Comparison of ENCODE assay signal across 9 cellular contexts in the genomic region with DNA sequence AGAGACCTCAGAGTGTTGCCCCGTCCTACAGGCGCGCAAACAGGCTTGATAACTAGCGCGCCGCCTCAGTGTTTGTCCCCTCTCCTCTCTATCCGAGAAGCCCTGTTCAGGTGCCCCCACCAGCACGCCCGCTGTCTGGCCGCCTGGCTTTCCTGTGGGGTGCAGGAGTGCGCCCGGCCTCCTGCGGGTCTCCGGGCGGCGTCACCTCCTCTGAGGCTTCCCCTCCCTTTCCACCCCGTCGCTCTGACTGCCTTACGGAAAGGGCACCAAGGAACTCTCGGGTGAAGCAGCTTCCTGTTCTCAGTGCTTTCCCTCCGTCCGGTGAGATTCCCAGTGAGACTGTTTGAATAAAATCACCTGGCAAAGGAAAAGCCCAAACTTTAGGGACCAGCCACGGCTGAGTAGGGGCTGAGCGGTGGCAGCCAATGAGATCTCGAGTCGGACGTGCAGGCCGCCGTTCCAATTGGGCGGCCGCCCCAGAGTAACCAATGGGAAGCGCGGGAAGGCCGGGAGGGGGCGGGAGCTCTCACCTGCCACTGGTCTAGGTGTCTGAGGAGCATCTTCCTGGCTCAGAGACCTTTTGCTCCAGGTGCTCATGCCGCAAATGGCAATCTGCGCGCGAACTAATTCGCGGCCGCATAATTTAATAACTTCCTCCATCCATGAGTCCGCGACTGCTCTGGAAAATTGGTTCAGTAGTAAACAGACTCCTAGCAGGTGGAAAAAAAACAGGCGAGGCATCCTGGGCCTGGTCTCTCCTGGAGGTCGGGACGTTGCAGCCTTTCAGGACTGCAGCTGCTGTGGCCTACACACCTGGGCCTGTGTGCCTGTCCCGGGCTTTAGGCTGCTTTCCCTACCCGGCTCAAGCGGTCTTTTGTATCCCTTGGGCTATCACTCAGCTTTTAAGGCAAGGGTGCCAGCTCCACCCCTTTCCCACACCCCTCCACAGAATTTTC. TPM values are rescaled to one million over a fixed set of nuclear protein-coding genes. Genes with fewer than 3 reads are reported as not detected.
A peak's percentile ranks its signal among the peaks of the same experiment; 100 is the strongest.
DNase-seq lines count a peak whose midpoint lies in the region; ATAC-seq and TF ChIP-seq lines count a peak whose summit lies in the region.
"Not testable (repeated sequence)": the region's sequence is repeated elsewhere in the genome, so short reads cannot be mapped to it uniquely, and the experiment has no call there.
"Had no signal": no experiment of that assay in that cellular context is flagged by ENCODE, and none has a peak within 500 bp of the region (broad histone marks: within the 10 kb centered on the region; RNA-seq: fewer than 3 reads in every experiment).

A gene with protein sequence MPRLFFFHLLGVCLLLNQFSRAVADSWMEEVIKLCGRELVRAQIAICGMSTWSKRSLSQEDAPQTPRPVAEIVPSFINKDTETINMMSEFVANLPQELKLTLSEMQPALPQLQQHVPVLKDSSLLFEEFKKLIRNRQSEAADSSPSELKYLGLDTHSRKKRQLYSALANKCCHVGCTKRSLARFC (minus strand): TSS at position 877 of the 956 bp plus-strand sequence. CDS start 136 bp downstream, at position 741.

- peak within 1 kb of the TSS; percentile 40 to 87 (median 65) for H3K4me3 Mint-ChIP-seq in CD8-positive, alpha-beta memory T cell

- H3K36me3 ChIP-seq in CD8-positive, alpha-beta memory T cell (ENCODE audit: insufficient read depth, low read length); RWPE2 (ENCODE audit: low read depth); trophoblast cell (ENCODE audit: control insufficient read depth in 1 of 2, insufficient read depth in 2 of 2, low read length in 2 of 2): not testable (repeated sequence)

- peaks cover 25% of the 10 kb centered on the region for H3K4me1 ChIP-seq in CD8-positive, alpha-beta memory T cell (ENCODE audit: insufficient read depth, low read length)
- H3K4me1 ChIP-seq in RWPE2 (ENCODE audit: insufficient read depth, poor library complexity, severe bottlenecking); trophoblast cell (ENCODE audit: control insufficient read depth in 1 of 2, insufficient read depth in 2 of 2, low read length in 2 of 2): not testable (repeated sequence)

- WGBS in trophoblast cell (ENCODE audit: extremely low coverage, insufficient coverage, insufficient read length), result no CpG with 5 or more reads among the region's 50 CpGs

- ATAC-seq in GM19043 (IDR thresholded peaks at IDR 0.05; ENCODE audit: low read depth, unreplicated experiment) (peak; percentile 98), HG02588 (IDR thresholded peaks at IDR 0.05; ENCODE audit: unreplicated experiment) (peak; percentile 99), HG03439 (IDR thresholded peaks at IDR 0.05; ENCODE audit: unreplicated experiment) (peak; percentile 98), RWPE2 (ENCODE audit: low read depth) (peak; percentile 99), left cardiac atrium (peak; percentile 100)
- ATAC-seq in activated naive CD4-positive, alpha-beta T cell treated with anti-CD3 and anti-CD28 coated beads, Interleukin-2, amount 50 U/mL, for 72 hours, result peak; percentile 99

- DNase-seq in CD8-positive, alpha-beta memory T cell, result peak in 2 of 5 donors; percentile 20 to 39
- DNase-seq in RWPE2 (ENCODE audit: low spot score); left cardiac atrium; trophoblast cell: not testable (repeated sequence)
- peak; percentile 19 to 60 for DNase-seq in activated naive CD4-positive, alpha-beta T cell treated with anti-CD3 and anti-CD28 coated beads, Interleukin-2, amount 50 U/mL, for 72 hours (ENCODE audit: low spot score in 2 of 2)

- not testable (repeated sequence) for H2BK120ac ChIP-seq in trophoblast cell (ENCODE audit: insufficient read depth, low read length, poor library complexity)

- H3K4me3 ChIP-seq in CD8-positive, alpha-beta memory T cell (ENCODE audit: low read length); RWPE2 (ENCODE audit: severe bottlenecking); trophoblast cell (ENCODE audit: low read depth, low read length): not testable (repeated sequence)

- H2BK5ac ChIP-seq in trophoblast cell (ENCODE audit: low read depth, low read length, poor library complexity), result not testable (repeated sequence)

- H3K4me2 ChIP-seq in trophoblast cell (ENCODE audit: low read length), result not testable (repeated sequence)

- H3K27me3 Mint-ChIP-seq in CD8-positive, alpha-beta memory T cell, result not testable (repeated sequence)

- peak within 1 kb of the TSS; percentile 47 for H4K8ac ChIP-seq in trophoblast cell (ENCODE audit: low read depth, low read length)

- H4K12ac ChIP-seq in trophoblast cell (ENCODE audit: low read depth, low read length), result not testable (repeated sequence)

- H2AFZ ChIP-seq in trophoblast cell (ENCODE audit: insufficient read depth, low read length, poor library complexity), result not testable (repeated sequence)

- CTCF ChIA-PET in CD8-positive, alpha-beta memory T cell (lab: Charles Lee), result not testable (repeated sequence)

- not testable (repeated sequence) for H3K27me3 ChIP-seq in CD8-positive, alpha-beta memory T cell (ENCODE audit: insufficient read depth, low read length, poor library complexity, severe bottlenecking); RWPE2 (ENCODE audit: insufficient read depth, poor library complexity, severe bottlenecking); trophoblast cell (ENCODE audit: insufficient read depth, low read length)

- peaks cover 42 to 46% (median 43%) of the 10 kb centered on the region in 3 donors for H3K4me1 Mint-ChIP-seq in CD8-positive, alpha-beta memory T cell

- not testable (repeated sequence) for H3K9me3 Mint-ChIP-seq in CD8-positive, alpha-beta memory T cell; activated naive CD4-positive, alpha-beta T cell treated with anti-CD3 and anti-CD28 coated beads, Interleukin-2, amount 50 U/mL, for 72 hours

- TF ChIP-seq CTCF in RWPE2 (IDR thresholded peaks at IDR 0.05; ENCODE audit: poor library complexity, severe bottlenecking), result not testable (repeated sequence)

- not testable (repeated sequence) for H3K9me3 ChIP-seq in CD8-positive, alpha-beta memory T cell (ENCODE audit: low read length); RWPE2 (ENCODE audit: severe bottlenecking); trophoblast cell (ENCODE audit: insufficient read depth, low read depth, low read length)

- H3K27ac ChIP-seq in CD8-positive, alpha-beta memory T cell (ENCODE audit: low read depth, low read length); RWPE2 (ENCODE audit: poor library complexity, severe bottlenecking); trophoblast cell (ENCODE audit: low read depth, low read length): not testable (repeated sequence)

- not testable (repeated sequence) for H3K14ac ChIP-seq in trophoblast cell (ENCODE audit: low read length)

- not testable (repeated sequence) for H3K4ac ChIP-seq in trophoblast cell (ENCODE audit: low read depth, low read length)

- not testable (repeated sequence) for H4K91ac ChIP-seq in trophoblast cell (ENCODE audit: low read depth, low read length)

- H2BK12ac ChIP-seq in trophoblast cell (ENCODE audit: low read length), result not testable (repeated sequence)

- H3K23ac ChIP-seq in trophoblast cell (ENCODE audit: low read length), result not testable (repeated sequence)

- H3K9ac ChIP-seq in trophoblast cell (ENCODE audit: low read length), result not testable (repeated sequence)

- not testable (repeated sequence) for H3K18ac ChIP-seq in trophoblast cell (ENCODE audit: low read length)

- not testable (repeated sequence) for H3K36me3 Mint-ChIP-seq in CD8-positive, alpha-beta memory T cell; activated naive CD4-positive, alpha-beta T cell treated with anti-CD3 and anti-CD28 coated beads, Interleukin-2, amount 50 U/mL, for 72 hours

- H3K27ac Mint-ChIP-seq in CD8-positive, alpha-beta memory T cell, result peak within 1 kb of the TSS; percentile 3 to 93 (median 66)
- H3K27ac Mint-ChIP-seq in activated naive CD4-positive, alpha-beta T cell treated with anti-CD3 and anti-CD28 coated beads, Interleukin-2, amount 50 U/mL, for 72 hours, result peak within 1 kb of the TSS in 1 of 2 donors; percentile 78

- intact Hi-C loops in left cardiac atrium (cut with DNase I), result not testable (repeated sequence)

- not testable (repeated sequence) for H3K79me2 ChIP-seq in trophoblast cell (ENCODE audit: control insufficient read depth, insufficient read depth, low read length, poor library complexity)

- POLR2A ChIA-PET in CD8-positive, alpha-beta memory T cell (lab: Charles Lee), result not testable (repeated sequence)

- not testable (repeated sequence) for H2AK5ac ChIP-seq in trophoblast cell (ENCODE audit: low read length)

- H3K79me1 ChIP-seq in trophoblast cell (ENCODE audit: low read length), result not testable (repeated sequence)

RNA-seq across cellular contexts. Expression of the gene that starts here (rescaled TPM):
- total RNA-seq in CD8-positive, alpha-beta memory T cell, result 1 to 10 TPM; 1.9 to 2.8 TPM
- 8.8 TPM for polyA plus RNA-seq in CD8-positive, alpha-beta memory T cell
- total RNA-seq in activated naive CD4-positive, alpha-beta T cell treated with anti-CD3 and anti-CD28 coated beads, Interleukin-2, amount 50 U/mL, for 72 hours, result 1 to 10 TPM; 2.4 to 4.6 TPM
- under 1 TPM in 1 of 2 donors, not detected in 1; 0.32 TPM for total RNA-seq in left cardiac atrium
- polyA plus RNA-seq in trophoblast cell (2013), result 2.0 and 3.1 TPM in 2 replicates
- total RNA-seq: esophagus squamous epithelium had no signal

Comparison
In these comparisons a context has a peak if more than half of its experiments do, and no peak if none do; other contexts are left out.
1. Peak in ATAC-seq in left cardiac atrium; RNA of the gene not detected or under 1 TPM.